Comparison of ENCODE assay signal across 27 cellular contexts in genomic region chr16:66843191-66843590, GRCh38. TPM values are rescaled to one million over a fixed set of nuclear protein-coding genes. Genes with fewer than 3 reads are reported as not detected.
A peak's percentile ranks its signal among the peaks of the same experiment; 100 is the strongest.
DNase-seq lines count a peak whose midpoint lies in the region; ATAC-seq, FAIRE-seq and TF ChIP-seq lines count a peak whose summit lies in the region.
"Had no signal": no experiment of that assay in that cellular context is flagged by ENCODE, and none has a peak within 500 bp of the region (broad histone marks: within the 10 kb centered on the region; RNA-seq: fewer than 3 reads in every experiment).

No MANE protein-coding gene starts in this region.

- no peaks in the 10 kb centered on the region for H3K79me2 ChIP-seq in HepG2 (ENCODE audit: insufficient read depth, low read length)

- TF ChIP-seq POLR2A in HepG2 (IDR thresholded peaks at IDR 0.05; ENCODE audit: insufficient read depth in 1 of 2, low read depth in 2 of 2, low read length in 2 of 2) (no peak), right lobe of liver (IDR thresholded peaks at IDR 0.05) (no peak)

- CTCF ChIA-PET in HepG2 (lab: Yijun Ruan, JAX; ENCODE audit: low intra/inter-chr PET ratio, low total read pairs): no interaction called here

- H3K4me3 Mint-ChIP-seq in T-helper 17 cell (peak overlapping the region; percentile 79), memory B cell (peak overlapping the region; percentile 62), type B pancreatic cell (peak overlapping the region; percentile 83)

- POLR2A ChIA-PET in HepG2 (lab: Yijun Ruan, JAX): interaction anchor here (0.8 kb wide), 1 partner anchor 12 kb away, joined by 3 read pairs; the partner anchor contains the start of gene NAE1

- H3K9me3 Mint-ChIP-seq in memory B cell (peaks cover 4% of the 10 kb centered on the region), type B pancreatic cell (peaks cover 5% of the 10 kb centered on the region)

- H3K27me3 ChIP-seq in HepG2 (ENCODE audit: control insufficient read depth in 1 of 2, insufficient read depth in 2 of 2, low read length in 2 of 2) (peaks cover 7 to 63% of the 10 kb centered on the region in 2 experiments; a peak in 4 of 5 replicates), right lobe of liver (peaks cover 4 to 6% of the 10 kb centered on the region in 2 donors)

- ATAC-seq in HepG2 (peak; percentile 11; the same call in 2 of the 3 replicates), right lobe of liver (no peak), T-helper 17 cell (no peak), memory B cell (ENCODE audit: low read depth) (no peak)
- ATAC-seq: activated CD8-positive, alpha-beta T cell treated with anti-CD3 and anti-CD28 coated beads, Interleukin-2, amount 10 ng/mL, durations not matched to agents 7 days and 5 days; heart left ventricle; Panc1; stimulated activated naive CD8-positive, alpha-beta T cell treated with anti-CD3 and anti-CD28 coated beads, Interleukin-15, Interleukin-2, amounts not matched to agents 100 U/mL and 50 U/mL, for 24 hours had no signal

- H3K4me3 ChIP-seq in HepG2 (replicated peaks in 1 of 3; ENCODE audit: insufficient read depth in 1 of 3, low read depth in 2 of 3, low read length in 3 of 3) (no peak overlapping the region), right lobe of liver (no peak overlapping the region), foreskin fibroblast (ENCODE audit: low read depth in 1 of 2, low read length in 2 of 2) (no peak overlapping the region)
- H3K4me3 ChIP-seq: body of pancreas, right atrium auricular region had no signal

- H2AFZ ChIP-seq in HepG2 (ENCODE audit: low read length): no peak overlapping the region

- TF ChIP-seq EP300 in HepG2 (IDR thresholded peaks at IDR 0.05; ENCODE audit: low read depth in 2 of 2, low read length in 2 of 2) (no peak), HepG2 (CRISPR knock-in tag; IDR thresholded peaks at IDR 0.05; ENCODE audit: borderline replicate concordance) (no peak)

- H3K4me1 ChIP-seq in HepG2 (ENCODE audit: insufficient read depth, low read length) (peaks cover 15% of the 10 kb centered on the region; the same call in 1 of the 2 replicates), right lobe of liver (peaks cover 0 to 10% (median 0%) of the 10 kb centered on the region in 4 donors)

- H3K27ac ChIP-seq in HepG2 (ENCODE audit: extremely low read length, insufficient read depth, low read length) (no peak overlapping the region), right lobe of liver (no peak overlapping the region)
- H3K27ac ChIP-seq: body of pancreas, heart left ventricle, pancreas, right atrium auricular region, tibial artery had no signal

- DNase-seq in HepG2 (ENCODE audit: low spot score) (no peak), right lobe of liver (no peak), T-helper 17 cell (no peak), memory B cell (ENCODE audit: low spot score in 2 of 2) (no peak), type B pancreatic cell (ENCODE audit: extremely low spot score, unreplicated experiment) (no peak), foreskin fibroblast (no peak)
- DNase-seq in stimulated activated CD4-positive, alpha-beta T cell treated with anti-CD3 and anti-CD28 coated beads, Interleukin-1b, Interleukin-23, amount 100 ng/mL, for 48 hours: no peak
- DNase-seq: activated CD8-positive, alpha-beta T cell treated with anti-CD3 and anti-CD28 coated beads, Interleukin-2, amount 10 ng/mL, durations not matched to agents 7 days and 5 days; body of pancreas; DMS53; effector CD8-positive, alpha-beta T cell; heart left ventricle; KBM-7; NCI-H510A; SIG-M5; stimulated activated naive CD8-positive, alpha-beta T cell treated with anti-CD3 and anti-CD28 coated beads, Interleukin-15, Interleukin-2, amounts not matched to agents 100 U/mL and 50 U/mL, for 24 hours; SW 1271; tibial artery had no signal

- no peak for FAIRE-seq in HepG2 (lab: Jason Lieb, UNC)
- FAIRE-seq: colon, G401.6, pancreas had no signal

- H3K9ac ChIP-seq in HepG2 (ENCODE audit: insufficient read depth, low read depth, low read length): no peak overlapping the region

- TF ChIP-seq RAD21 in HepG2 (CRISPR knock-in tag; IDR thresholded peaks at IDR 0.05): no peak

- H4K20me1 ChIP-seq in HepG2 (ENCODE audit: insufficient read depth, low read length): no peaks in the 10 kb centered on the region

- 51% methylated on average over 2 of the region's 2 CpGs for WGBS in HepG2 (ENCODE audit: low lambda C conversion rate)
- 80% methylated on average over 2 of the region's 2 CpGs for WGBS in right lobe of liver (ENCODE audit: insufficient coverage, low coverage, low lambda C conversion rate, missing lambda C conversion rate)

- H3K36me3 Mint-ChIP-seq in T-helper 17 cell (ENCODE audit: low read depth) (peaks cover 5% of the 10 kb centered on the region), memory B cell (no peaks in the 10 kb centered on the region), type B pancreatic cell (no peaks in the 10 kb centered on the region)

- BruUV-seq in HepG2 (replicated peaks; lab: Mats Ljungman, UMichigan): no TSS peak

- in situ Hi-C loops in HepG2 (cut with HindIII; ENCODE audit: extremely low pct_ligation_motif_present, low pct_unique_long_range_greater_than_20kb): no loop called here

- H3K27ac Mint-ChIP-seq in T-helper 17 cell (no peak overlapping the region), memory B cell (no peak overlapping the region), type B pancreatic cell (no peak overlapping the region)
- H3K27ac Mint-ChIP-seq: activated CD8-positive, alpha-beta T cell treated with anti-CD3 and anti-CD28 coated beads, Interleukin-2, amount 10 ng/mL, durations not matched to agents 7 days and 5 days had no signal

- H3K4me1 Mint-ChIP-seq in T-helper 17 cell (peaks cover 2% of the 10 kb centered on the region), memory B cell (peaks cover 8% of the 10 kb centered on the region), type B pancreatic cell (ENCODE audit: unreplicated experiment) (peaks cover 7% of the 10 kb centered on the region)

- H3K36me3 ChIP-seq in HepG2 (replicated peaks in 1 of 2; ENCODE audit: control insufficient read depth in 1 of 2, insufficient read depth in 2 of 2, low read length in 2 of 2) (no peaks in the 10 kb centered on the region), right lobe of liver (no peaks in the 10 kb centered on the region)
- H3K36me3 ChIP-seq: heart left ventricle, pancreas, right atrium auricular region, tibial artery had no signal

- intact Hi-C loops in HepG2 (cut with micrococcal nuclease; ENCODE audit: unreplicated experiment): loop anchor here (10.0 kb wide), 1 partner anchor 88 kb away; the partner anchor contains the start of gene DYNC1LI2
- intact Hi-C loops in right lobe of liver (cut with DNase I): no loop called here

- TF ChIP-seq CTCF in HepG2 (CRISPR knock-in tag; IDR thresholded peaks at IDR 0.05) (no peak), right lobe of liver (IDR thresholded peaks at IDR 0.05) (no peak), type B pancreatic cell (conservative IDR thresholded peaks at IDR 0.05) (no peak), foreskin fibroblast (IDR thresholded peaks at IDR 0.05; ENCODE audit: low read depth, low read length) (no peak)

- peaks cover 60% of the 10 kb centered on the region for H3K27me3 Mint-ChIP-seq in T-helper 17 cell
- H3K27me3 Mint-ChIP-seq in memory B cell: peaks cover 22% of the 10 kb centered on the region
- peaks cover 88% of the 10 kb centered on the region for H3K27me3 Mint-ChIP-seq in type B pancreatic cell

- no peak overlapping the region for H3K4me2 ChIP-seq in HepG2 (ENCODE audit: low read depth, low read length)

- H3K9me3 ChIP-seq in HepG2 (ENCODE audit: low read length): no peaks in the 10 kb centered on the region
- H3K9me3 ChIP-seq in right lobe of liver: no peaks in the 10 kb centered on the region
- no peaks in the 10 kb centered on the region for H3K9me3 ChIP-seq in T-helper 17 cell (ENCODE audit: control insufficient read depth, low read length, poor library complexity, severe bottlenecking)
- H3K9me3 ChIP-seq: body of pancreas, pancreas, right atrium auricular region, tibial artery had no signal

RNA-seq across cellular contexts. Expression of gene CA7, which starts 1.0 kb away (rescaled TPM):
- total RNA-seq in HepG2 (2016; rRNA removed; fragmentation: Illumina TruSeq; extraction: Trizol) (not detected in 2 replicates), right lobe of liver (not detected), T-helper 17 cell (not detected), type B pancreatic cell (ENCODE audit: low replicate concordance) (0.70 and 1.2 TPM in 2 replicates)
- not detected in 2 replicates for total RNA-seq in HepG2 (2016; cell fraction: cytosol; rRNA removed; fragmentation: Illumina TruSeq; extraction: Trizol; ENCODE audit: low read depth)
- not detected in 2 replicates for total RNA-seq in HepG2 (2016; cell fraction: insoluble cytoplasmic fraction; rRNA removed; fragmentation: Illumina TruSeq; extraction: Trizol)
- total RNA-seq in HepG2 (2016; cell fraction: membrane; rRNA removed; fragmentation: Illumina TruSeq; extraction: Trizol): not detected in 2 replicates
- total RNA-seq in HepG2 (2016; cell fraction: nucleus; rRNA removed; fragmentation: Illumina TruSeq; extraction: Trizol): not detected in 2 replicates
- polyA plus RNA-seq in HepG2 (2011; rRNA removed): not detected in 2 replicates
- 0.03 TPM in 1 of 2 replicates, not detected in the other for polyA plus RNA-seq in HepG2 (2011; cell fraction: cytosol; rRNA removed)
- not detected in 2 replicates for polyA plus RNA-seq in HepG2 (2011; cell fraction: nucleus; rRNA removed)
- not detected in 2 replicates for polyA plus RNA-seq in HepG2 (2012)
- 0.07 TPM in 1 of 2 replicates, not detected in the other for polyA plus RNA-seq in HepG2 (2016; cell fraction: cytosol; fragmentation: Illumina TruSeq; extraction: Trizol; ENCODE audit: low read depth)
- not detected in 2 replicates for polyA plus RNA-seq in HepG2 (2016; cell fraction: insoluble cytoplasmic fraction; fragmentation: Illumina TruSeq; extraction: Trizol; ENCODE audit: low read depth)
- polyA plus RNA-seq in HepG2 (2016; cell fraction: membrane; fragmentation: Illumina TruSeq; extraction: Trizol; ENCODE audit: low read depth): not detected in 2 replicates
- not detected in 2 replicates for polyA plus RNA-seq in HepG2 (2016; cell fraction: nucleus; fragmentation: Illumina TruSeq; extraction: Trizol; ENCODE audit: insufficient read depth, low read depth)
- polyA minus RNA-seq in HepG2 (2011; rRNA and poly(A)+ RNA removed; ENCODE audit: low replicate concordance): not detected in 2 replicates
- polyA minus RNA-seq in HepG2 (2011; cell fraction: cytosol; rRNA and poly(A)+ RNA removed): not detected in 2 replicates
- not detected in 2 replicates for polyA minus RNA-seq in HepG2 (2011; cell fraction: nucleus; rRNA and poly(A)+ RNA removed)
- total RNA-seq: activated CD8-positive, alpha-beta T cell treated with anti-CD3 and anti-CD28 coated beads, Interleukin-2, amount 10 ng/mL, durations not matched to agents 7 days and 5 days; body of pancreas; fibroblast of villous mesenchyme; heart left ventricle; lung microvascular endothelial cell; pancreas; right atrium auricular region had no signal
- polyA plus RNA-seq: heart left ventricle, pancreas had no signal

RNA-seq across cellular contexts. Expression of gene NAE1, which starts 12.4 kb away (rescaled TPM):
- total RNA-seq in HepG2 (2016; rRNA removed; fragmentation: Illumina TruSeq; extraction: Trizol): 206 and 279 TPM in 2 replicates
- 93.3 and 103 TPM in 2 replicates for total RNA-seq in HepG2 (2016; cell fraction: cytosol; rRNA removed; fragmentation: Illumina TruSeq; extraction: Trizol; ENCODE audit: low read depth)
- total RNA-seq in HepG2 (2016; cell fraction: insoluble cytoplasmic fraction; rRNA removed; fragmentation: Illumina TruSeq; extraction: Trizol): 210 and 281 TPM in 2 replicates
- total RNA-seq in HepG2 (2016; cell fraction: membrane; rRNA removed; fragmentation: Illumina TruSeq; extraction: Trizol): 146 and 147 TPM in 2 replicates
- total RNA-seq in HepG2 (2016; cell fraction: nucleus; rRNA removed; fragmentation: Illumina TruSeq; extraction: Trizol): 127 and 139 TPM in 2 replicates
- polyA plus RNA-seq in HepG2 (2011; rRNA removed): 68.2 and 95.7 TPM in 2 replicates
- polyA plus RNA-seq in HepG2 (2011; cell fraction: cytosol; rRNA removed): 27.0 and 39.4 TPM in 2 replicates
- 79.6 and 104 TPM in 2 replicates for polyA plus RNA-seq in HepG2 (2011; cell fraction: nucleus; rRNA removed)
- polyA plus RNA-seq in HepG2 (2012): 71.6 and 101 TPM in 2 replicates
- polyA plus RNA-seq in HepG2 (2016; cell fraction: cytosol; fragmentation: Illumina TruSeq; extraction: Trizol; ENCODE audit: low read depth): 66.8 and 90.6 TPM in 2 replicates
- 229 TPM in 2 replicates for polyA plus RNA-seq in HepG2 (2016; cell fraction: insoluble cytoplasmic fraction; fragmentation: Illumina TruSeq; extraction: Trizol; ENCODE audit: low read depth)
- polyA plus RNA-seq in HepG2 (2016; cell fraction: membrane; fragmentation: Illumina TruSeq; extraction: Trizol; ENCODE audit: low read depth): 102 and 113 TPM in 2 replicates
- polyA plus RNA-seq in HepG2 (2016; cell fraction: nucleus; fragmentation: Illumina TruSeq; extraction: Trizol; ENCODE audit: insufficient read depth, low read depth): 156 and 166 TPM in 2 replicates
- polyA minus RNA-seq in HepG2 (2011; rRNA and poly(A)+ RNA removed; ENCODE audit: low replicate concordance): 14.2 and 16.7 TPM in 2 replicates
- polyA minus RNA-seq in HepG2 (2011; cell fraction: cytosol; rRNA and poly(A)+ RNA removed): 26.9 and 31.3 TPM in 2 replicates
- 96.7 and 111 TPM in 2 replicates for polyA minus RNA-seq in HepG2 (2011; cell fraction: nucleus; rRNA and poly(A)+ RNA removed)
- 10 to 100 TPM; 16.4 to 22.7 (median 20.2) TPM for total RNA-seq in right lobe of liver
- total RNA-seq in T-helper 17 cell: 10 to 100 TPM; 63.0 to 78.7 TPM
- total RNA-seq in type B pancreatic cell (ENCODE audit: low replicate concordance): 69.4 and 92.5 TPM in 2 replicates

RNA-seq across cellular contexts. Expression of gene PDP2, which starts 37.1 kb away (rescaled TPM):
- 15.8 and 38.2 TPM in 2 replicates for total RNA-seq in HepG2 (2016; rRNA removed; fragmentation: Illumina TruSeq; extraction: Trizol)
- total RNA-seq in HepG2 (2016; cell fraction: cytosol; rRNA removed; fragmentation: Illumina TruSeq; extraction: Trizol; ENCODE audit: low read depth): 1.8 and 2.5 TPM in 2 replicates
- total RNA-seq in HepG2 (2016; cell fraction: insoluble cytoplasmic fraction; rRNA removed; fragmentation: Illumina TruSeq; extraction: Trizol): 16.2 and 31.7 TPM in 2 replicates
- total RNA-seq in HepG2 (2016; cell fraction: membrane; rRNA removed; fragmentation: Illumina TruSeq; extraction: Trizol): 8.4 and 10.1 TPM in 2 replicates
- total RNA-seq in HepG2 (2016; cell fraction: nucleus; rRNA removed; fragmentation: Illumina TruSeq; extraction: Trizol): 17.0 and 17.2 TPM in 2 replicates
- polyA plus RNA-seq in HepG2 (2011; rRNA removed): 12.2 and 12.8 TPM in 2 replicates
- polyA plus RNA-seq in HepG2 (2011; cell fraction: cytosol; rRNA removed): 8.3 and 11.7 TPM in 2 replicates
- 10.2 and 12.4 TPM in 2 replicates for polyA plus RNA-seq in HepG2 (2011; cell fraction: nucleus; rRNA removed)
- 7.7 and 9.5 TPM in 2 replicates for polyA plus RNA-seq in HepG2 (2012)
- polyA plus RNA-seq in HepG2 (2016; cell fraction: cytosol; fragmentation: Illumina TruSeq; extraction: Trizol; ENCODE audit: low read depth): 0.66 and 1.1 TPM in 2 replicates
- polyA plus RNA-seq in HepG2 (2016; cell fraction: insoluble cytoplasmic fraction; fragmentation: Illumina TruSeq; extraction: Trizol; ENCODE audit: low read depth): 17.5 and 18.0 TPM in 2 replicates
- polyA plus RNA-seq in HepG2 (2016; cell fraction: membrane; fragmentation: Illumina TruSeq; extraction: Trizol; ENCODE audit: low read depth): 2.9 and 3.2 TPM in 2 replicates
- 19.4 and 23.4 TPM in 2 replicates for polyA plus RNA-seq in HepG2 (2016; cell fraction: nucleus; fragmentation: Illumina TruSeq; extraction: Trizol; ENCODE audit: insufficient read depth, low read depth)
- polyA minus RNA-seq in HepG2 (2011; rRNA and poly(A)+ RNA removed; ENCODE audit: low replicate concordance): 46.5 and 49.0 TPM in 2 replicates
- polyA minus RNA-seq in HepG2 (2011; cell fraction: cytosol; rRNA and poly(A)+ RNA removed): 10.5 and 12.8 TPM in 2 replicates
- polyA minus RNA-seq in HepG2 (2011; cell fraction: nucleus; rRNA and poly(A)+ RNA removed): 10.0 and 15.5 TPM in 2 replicates
- 10 to 100 TPM in 3 of 6 experiments, 1 to 10 TPM in 3; 5.1 to 15.5 (median 10.8) TPM for total RNA-seq in right lobe of liver
- total RNA-seq in T-helper 17 cell: 1 to 10 TPM; 5.8 to 8.9 TPM
- total RNA-seq in type B pancreatic cell (ENCODE audit: low replicate concordance): 16.1 and 18.5 TPM in 2 replicates

RNA-seq across cellular contexts. Expression of gene TERB1, which starts 41.8 kb away (rescaled TPM):
- total RNA-seq in HepG2 (2016; rRNA removed; fragmentation: Illumina TruSeq; extraction: Trizol): not detected in 2 replicates
- total RNA-seq in HepG2 (2016; cell fraction: cytosol; rRNA removed; fragmentation: Illumina TruSeq; extraction: Trizol; ENCODE audit: low read depth): not detected in 2 replicates
- total RNA-seq in HepG2 (2016; cell fraction: insoluble cytoplasmic fraction; rRNA removed; fragmentation: Illumina TruSeq; extraction: Trizol): not detected in 2 replicates
- 0.09 and 0.10 TPM in 2 replicates for total RNA-seq in HepG2 (2016; cell fraction: membrane; rRNA removed; fragmentation: Illumina TruSeq; extraction: Trizol)
- not detected in 2 replicates for total RNA-seq in HepG2 (2016; cell fraction: nucleus; rRNA removed; fragmentation: Illumina TruSeq; extraction: Trizol)
- not detected in 2 replicates for polyA plus RNA-seq in HepG2 (2011; rRNA removed)
- polyA plus RNA-seq in HepG2 (2011; cell fraction: cytosol; rRNA removed): not detected in 2 replicates
- polyA plus RNA-seq in HepG2 (2011; cell fraction: nucleus; rRNA removed): not detected in 2 replicates
- not detected in 2 replicates for polyA plus RNA-seq in HepG2 (2012)
- not detected in 2 replicates for polyA plus RNA-seq in HepG2 (2016; cell fraction: cytosol; fragmentation: Illumina TruSeq; extraction: Trizol; ENCODE audit: low read depth)
- polyA plus RNA-seq in HepG2 (2016; cell fraction: insoluble cytoplasmic fraction; fragmentation: Illumina TruSeq; extraction: Trizol; ENCODE audit: low read depth): not detected in 2 replicates
- polyA plus RNA-seq in HepG2 (2016; cell fraction: membrane; fragmentation: Illumina TruSeq; extraction: Trizol; ENCODE audit: low read depth): not detected in 2 replicates
- polyA plus RNA-seq in HepG2 (2016; cell fraction: nucleus; fragmentation: Illumina TruSeq; extraction: Trizol; ENCODE audit: insufficient read depth, low read depth): not detected in 2 replicates
- polyA minus RNA-seq in HepG2 (2011; rRNA and poly(A)+ RNA removed; ENCODE audit: low replicate concordance): not detected in 2 replicates
- polyA minus RNA-seq in HepG2 (2011; cell fraction: cytosol; rRNA and poly(A)+ RNA removed): not detected in 2 replicates
- not detected in 2 replicates for polyA minus RNA-seq in HepG2 (2011; cell fraction: nucleus; rRNA and poly(A)+ RNA removed)
- total RNA-seq in right lobe of liver: not detected
- total RNA-seq in T-helper 17 cell: under 1 TPM in 1 of 2 donors, not detected in 1; 0.40 TPM
- total RNA-seq in type B pancreatic cell (ENCODE audit: low replicate concordance): 0.41 TPM in 1 of 2 replicates, not detected in the other
- total RNA-seq: activated CD8-positive, alpha-beta T cell treated with anti-CD3 and anti-CD28 coated beads, Interleukin-2, amount 10 ng/mL, durations not matched to agents 7 days and 5 days; body of pancreas; epithelial cell of proximal tubule; fibroblast of villous mesenchyme; heart left ventricle; myocyte; pancreas; right atrium auricular region had no signal
- polyA plus RNA-seq: heart left ventricle, pancreas had no signal
